ENCODE assay signal across 8 cellular contexts in genomic region chrX:3811331-3812311, GRCh38.
A peak's percentile ranks its signal among the peaks of the same experiment; 100 is the strongest.
DNase-seq lines count a peak whose midpoint lies in the region; ATAC-seq and TF ChIP-seq lines count a peak whose summit lies in the region.

No MANE protein-coding gene starts in this region.

- DNase-seq in NCI-H1105 treated with DMSO at 0.1 percent for 48 hours (lab: John Stamatoyannopoulos, UW) (peak; percentile 52), NCI-H1105 (lab: John Stamatoyannopoulos, UW) (no peak), HEK293T (ENCODE audit: extremely low spot score) (peak; percentile 42), NCI-H2227 (lab: John Stamatoyannopoulos, UW; ENCODE audit: unreplicated experiment) (peak; percentile 55), fibroblast of gingiva (ENCODE audit: low read depth) (peak; percentile 42), smooth muscle cell of the brain vasculature (ENCODE audit: low read depth, low spot score) (peak; percentile 26)
- DNase-seq in activated T-cell treated with anti-CD3 and anti-CD28 coated beads, Interleukin-2, amount 50 U/mL, for 1 hour: peak; percentile 25

- no peak for ATAC-seq in HG02970 (IDR thresholded peaks at IDR 0.05; ENCODE audit: low FRiP score, unreplicated experiment)

- CTCF ChIA-PET in HEK293T (lab: Yijun Ruan, JAX): interaction anchor here (1.0 kb wide), 1 partner anchor 160 kb away, joined by 4 read pairs; no protein-coding TSS in a partner anchor

- POLR2A ChIA-PET in HEK293T (lab: Yijun Ruan, JAX): no interaction called here

TF ChIP-seq in HEK293T, 16 proteins besides CTCF, POLR2A, EP300 and RAD21:
- TF ChIP-seq L3MBTL2 (conservative IDR thresholded peaks at IDR 0.05): no peak
- no peak for TF ChIP-seq HDGF (IDR thresholded peaks at IDR 0.05; ENCODE audit: borderline replicate concordance)
